7 cellular contexts compared by ENCODE assay signal in genomic region chr7:128608678-128609421, GRCh38.
DNase-seq lines count a peak whose midpoint lies in the region; ATAC-seq, FAIRE-seq and TF ChIP-seq lines count a peak whose summit lies in the region.
"Not testable (repeated sequence)": the region's sequence is repeated elsewhere in the genome, so short reads cannot be mapped to it uniquely, and the experiment has no call there.

No MANE protein-coding gene starts in this region.

- H3K36me3 ChIP-seq in SK-N-MC (ENCODE audit: insufficient read depth, low read length) = not testable (repeated sequence)

- 0 out of 2 replicates have a peak overlapping the region, but pooled peaks have one; percentile 31 for H3K27ac ChIP-seq in SK-N-MC

- not testable (repeated sequence) for H3K9me3 Mint-ChIP-seq in activated naive CD4-positive, alpha-beta T cell treated with anti-CD3 and anti-CD28 coated beads, Interleukin-2, amount 50 U/mL, for 24 hours

- H3K27me3 Mint-ChIP-seq in activated naive CD4-positive, alpha-beta T cell treated with anti-CD3 and anti-CD28 coated beads, Interleukin-2, amount 50 U/mL, for 24 hours = not testable (repeated sequence)

- not testable (repeated sequence) for DNase-seq in GM12892 (ENCODE audit: insufficient read length)
- DNase-seq in NCI-H1092 treated with DMSO at 0.1 percent for 48 hours (lab: John Stamatoyannopoulos, UW) (peak; percentile 26), SK-N-MC (ENCODE audit: low read depth, low spot score) (peak; percentile 26), foreskin melanocyte (peak; percentile 11), occipital lobe (lab: John Stamatoyannopoulos, UW) (peak; percentile 5)

- not testable (repeated sequence) for H3K9me3 ChIP-seq in SK-N-MC (ENCODE audit: low read depth, low read length)

- FAIRE-seq in GM12892 (lab: Jason Lieb, UNC) = peak; percentile 98

- peak overlapping the region; percentile 85 for H3K4me3 Mint-ChIP-seq in activated naive CD4-positive, alpha-beta T cell treated with anti-CD3 and anti-CD28 coated beads, Interleukin-2, amount 50 U/mL, for 24 hours

- peak overlapping the region; percentile 93 for H3K27ac Mint-ChIP-seq in activated naive CD4-positive, alpha-beta T cell treated with anti-CD3 and anti-CD28 coated beads, Interleukin-2, amount 50 U/mL, for 24 hours

- peak overlapping the region; percentile 75 for H3K9ac ChIP-seq in SK-N-MC (ENCODE audit: insufficient read length)

- TF ChIP-seq POLR2A in GM12892 (IDR thresholded peaks at IDR 0.05; ENCODE audit: low read depth, low read length) = not testable (repeated sequence)

- H3K4me1 Mint-ChIP-seq in activated naive CD4-positive, alpha-beta T cell treated with anti-CD3 and anti-CD28 coated beads, Interleukin-2, amount 50 U/mL, for 24 hours = peaks cover 16% of the 10 kb centered on the region

- not testable (repeated sequence) for H3K36me3 Mint-ChIP-seq in activated naive CD4-positive, alpha-beta T cell treated with anti-CD3 and anti-CD28 coated beads, Interleukin-2, amount 50 U/mL, for 24 hours

- ATAC-seq in HG02642 (IDR thresholded peaks at IDR 0.05; ENCODE audit: poor library complexity, unreplicated experiment) = peak; percentile 87

- H3K4me3 ChIP-seq in SK-N-MC = peak overlapping the region; percentile 74
